Comparison of ENCODE assay signal across 1 cellular context in genomic region chr3:57063027-57063426, GRCh38.
TF ChIP-seq lines count a peak whose summit lies in the region.

No MANE protein-coding gene starts in this region.

TF ChIP-seq in GM23338, 12 proteins besides CTCF, POLR2A, EP300 and RAD21 (continued from another document):
- TF ChIP-seq JUNB (IDR thresholded peaks at IDR 0.05; ENCODE audit: unreplicated experiment) (no peak), EZH2 (IDR thresholded peaks at IDR 0.05; ENCODE audit: low read depth, unreplicated experiment) (no peak), CREB1 (CRISPR knock-in tag; IDR thresholded peaks at IDR 0.05; ENCODE audit: low read depth) (no peak), STAT1 (IDR thresholded peaks at IDR 0.05; ENCODE audit: unreplicated experiment) (no peak), NANOG (IDR thresholded peaks at IDR 0.05; ENCODE audit: borderline replicate concordance) (no peak), REST (IDR thresholded peaks at IDR 0.05; ENCODE audit: unreplicated experiment) (no peak), POLR2AphosphoS5 (IDR thresholded peaks at IDR 0.05; ENCODE audit: low read depth) (no peak)
